In the genomic region with DNA sequence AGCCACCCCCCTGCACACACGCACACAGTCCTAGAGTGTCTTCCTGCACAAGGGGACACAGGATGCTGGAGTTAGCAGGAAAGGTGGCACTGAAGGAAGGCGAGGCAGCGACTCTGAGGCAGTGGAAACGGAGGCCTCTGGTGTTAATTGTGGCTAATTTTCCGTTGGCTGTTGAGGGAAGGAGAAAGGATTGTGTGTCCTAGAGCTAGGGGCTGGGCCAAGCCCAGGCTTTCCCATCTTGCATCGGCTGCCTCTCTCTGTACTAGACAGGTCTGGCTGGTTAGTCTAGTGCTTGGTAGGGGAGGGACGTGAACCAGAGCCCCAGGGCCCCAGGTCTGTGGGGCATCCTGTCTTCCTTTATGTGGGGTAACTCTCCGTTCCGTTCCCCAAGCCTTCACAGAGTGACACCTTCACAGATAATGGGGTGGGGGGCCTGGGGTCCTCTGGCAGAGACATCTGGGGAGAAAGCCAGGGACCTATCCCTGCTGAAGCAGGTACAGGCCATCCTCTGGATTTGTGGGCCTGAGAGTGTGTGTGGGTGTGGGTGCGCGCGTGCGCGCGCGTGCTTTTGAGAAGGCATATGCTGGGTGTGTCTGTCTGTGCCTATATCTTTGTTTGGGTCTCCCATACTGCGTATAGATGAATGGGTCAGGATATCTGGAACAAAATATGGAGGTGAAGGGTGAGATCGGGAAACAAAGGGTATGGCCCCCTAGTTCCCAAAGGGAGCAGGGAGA, we compare ENCODE assay signal across 8 cellular contexts. TPM values are rescaled to one million over a fixed set of nuclear protein-coding genes. Genes with fewer than 3 reads are reported as not detected.
DNase-seq lines count a peak whose midpoint lies in the region; ATAC-seq and TF ChIP-seq lines count a peak whose summit lies in the region.

TSS of gene CHD3 (plus strand) at position 606 of the 737 bp plus-strand sequence. CDS start 212 bp downstream, outside the sequence.

- intact Hi-C loops in activated CD4-positive, alpha-beta T cell treated with anti-CD3 and anti-CD28 coated beads for 36 hours (cut with DNase I, micrococcal nuclease) = no loop called here

- POLR2A ChIA-PET in activated CD4-positive, alpha-beta T cell treated with anti-CD3 and anti-CD28 coated beads for 36 hours (lab: Charles Lee) = no interaction called here

- no peak for TF ChIP-seq CTCF in mesothelial cell of epicardium (IDR thresholded peaks at IDR 0.05; ENCODE audit: unreplicated experiment)

- peaks cover 4% of the 10 kb centered on the region for H3K4me1 Mint-ChIP-seq in activated CD4-positive, alpha-beta T cell treated with anti-CD3 and anti-CD28 coated beads for 36 hours
- peaks cover 6% of the 10 kb centered on the region for H3K4me1 Mint-ChIP-seq in mesothelial cell of epicardium

- no peaks in the 10 kb centered on the region for H3K9me3 Mint-ChIP-seq in activated CD4-positive, alpha-beta T cell treated with anti-CD3 and anti-CD28 coated beads for 36 hours (ENCODE audit: low read depth)
- H3K9me3 Mint-ChIP-seq in mesothelial cell of epicardium = no peaks in the 10 kb centered on the region

- peaks cover 14 to 54% (median 50%) of the 10 kb centered on the region in 5 donors for H3K4me1 ChIP-seq in subcutaneous abdominal adipose tissue (ENCODE audit: control insufficient read depth in 5 of 5, insufficient read depth in 5 of 5, low read length in 5 of 5)

- H3K4me3 ChIP-seq in subcutaneous abdominal adipose tissue (ENCODE audit: low read depth in 1 of 5, low read length in 5 of 5) = peak within 1 kb of the TSS; percentile 60 to 79 (median 72)

- peak within 1 kb of the TSS; percentile 81 for H3K27ac ChIP-seq in subcutaneous abdominal adipose tissue (ENCODE audit: low read depth, low read length)

- no peaks in the 10 kb centered on the region for H3K9me3 ChIP-seq in subcutaneous abdominal adipose tissue (ENCODE audit: control insufficient read depth in 5 of 5, low read length in 5 of 5)

- H3K9ac ChIP-seq in subcutaneous abdominal adipose tissue (ENCODE audit: low read length in 5 of 5) = peak within 1 kb of the TSS; percentile 43 to 71 (median 64)

- CTCF ChIA-PET in activated CD4-positive, alpha-beta T cell treated with anti-CD3 and anti-CD28 coated beads for 36 hours (lab: Charles Lee) = interaction anchor here (0.8 to 1.4 kb wide), 5 partner anchors 9 to 185 kb away, joined by 3 to 6 read pairs (median 3); no protein-coding TSS in a partner anchor

- H3K4me3 Mint-ChIP-seq in activated CD4-positive, alpha-beta T cell treated with anti-CD3 and anti-CD28 coated beads for 36 hours = no peak within 1 kb of the TSS
- no peak within 1 kb of the TSS for H3K4me3 Mint-ChIP-seq in mesothelial cell of epicardium

- no peak within 1 kb of the TSS for H3K27ac Mint-ChIP-seq in activated CD4-positive, alpha-beta T cell treated with anti-CD3 and anti-CD28 coated beads for 36 hours
- no peak within 1 kb of the TSS for H3K27ac Mint-ChIP-seq in mesothelial cell of epicardium

- peaks cover 0 to 15% (median 7%) of the 10 kb centered on the region in 5 donors for H3K36me3 ChIP-seq in subcutaneous abdominal adipose tissue (ENCODE audit: control insufficient read depth in 5 of 5, insufficient read depth in 5 of 5, low read length in 5 of 5)

- H3K27me3 ChIP-seq in subcutaneous abdominal adipose tissue (ENCODE audit: control insufficient read depth in 5 of 5, insufficient read depth in 4 of 5, low read length in 5 of 5) = peaks cover 0 to 8% (median 2%) of the 10 kb centered on the region in 5 donors

- no peaks in the 10 kb centered on the region for H3K27me3 Mint-ChIP-seq in activated CD4-positive, alpha-beta T cell treated with anti-CD3 and anti-CD28 coated beads for 36 hours
- no peaks in the 10 kb centered on the region for H3K27me3 Mint-ChIP-seq in mesothelial cell of epicardium (ENCODE audit: low read depth)

- no peak for ATAC-seq in activated CD4-positive, CD25-positive, alpha-beta regulatory T cell treated with anti-CD3 and anti-CD28 coated beads, Interleukin-2, amount 50 U/mL, for 24 hours
- ATAC-seq in activated CD4-positive, alpha-beta T cell treated with anti-CD3 and anti-CD28 coated beads for 36 hours = peak; percentile 18
- no peak for ATAC-seq in HG02884 (IDR thresholded peaks at IDR 0.05; ENCODE audit: unreplicated experiment)

- peak in 3 of 4 experiments; percentile 22 to 32 (median 30) for DNase-seq in activated CD4-positive, CD25-positive, alpha-beta regulatory T cell (lab: John Stamatoyannopoulos, UW)
- peak; percentile 82 for DNase-seq in activated CD4-positive, alpha-beta T cell treated with anti-CD3 and anti-CD28 coated beads for 36 hours
- peak; percentile 16 for DNase-seq in effector CD4-positive, alpha-beta T cell
- DNase-seq in mesothelial cell of epicardium (ENCODE audit: low spot score in 2 of 2, unreplicated experiment in 2 of 2) = peak in 1 of 2 experiments; percentile 58
- DNase-seq in retina = no peak

- peaks cover 34% of the 10 kb centered on the region for H3K36me3 Mint-ChIP-seq in activated CD4-positive, alpha-beta T cell treated with anti-CD3 and anti-CD28 coated beads for 36 hours (ENCODE audit: low read depth)
- peaks cover 11% of the 10 kb centered on the region for H3K36me3 Mint-ChIP-seq in mesothelial cell of epicardium

RNA-seq across cellular contexts. Expression of gene CHD3, which starts in this region (rescaled TPM):
- 100 to 1,000 TPM; 145 to 161 TPM for total RNA-seq in activated CD4-positive, alpha-beta T cell treated with anti-CD3 and anti-CD28 coated beads for 36 hours
- 333 to 339 TPM (median 337 TPM) in 3 replicates for total RNA-seq in mesothelial cell of epicardium
